24 cellular contexts compared by ENCODE assay signal in genomic region chr4:45036677-45037076, GRCh38.
DNase-seq lines count a peak whose midpoint lies in the region; TF ChIP-seq lines count a peak whose summit lies in the region.
"Had no signal": no experiment of that assay in that cellular context is flagged by ENCODE, and none has a peak within 500 bp of the region (broad histone marks: within the 10 kb centered on the region; RNA-seq: fewer than 3 reads in every experiment).

No MANE protein-coding gene starts in this region.

- no peaks in the 10 kb centered on the region for H3K36me3 Mint-ChIP-seq in MCF 10A (ENCODE audit: insufficient read depth, unreplicated experiment)
- no peaks in the 10 kb centered on the region for H3K36me3 Mint-ChIP-seq in immature natural killer cell
- H3K36me3 Mint-ChIP-seq: activated naive CD4-positive, alpha-beta T cell treated with anti-CD3 and anti-CD28 coated beads, Interleukin-2, amount 10 ng/mL, durations not matched to agents 7 days and 5 days; IgD-negative memory B cell; natural killer cell treated with Interleukin-12 subunit alpha and Interleukin-12 subunit beta and Interleukin-15 and Interleukin-18, amount 100 ng/mL, for 72 hours; stimulated activated naive B cell treated with anti-CD40 and anti-IgM and Interleukin-4, amounts not matched to agents 10 μg/mL and 1 μg/mL and 100 μg/mL, for 72 hours had no signal

- TF ChIP-seq POLR2A in breast epithelium (IDR thresholded peaks at IDR 0.05) (no peak), ovary (IDR thresholded peaks at IDR 0.05) (no peak)

- H3K9me3 Mint-ChIP-seq in MCF 10A (ENCODE audit: unreplicated experiment): no peaks in the 10 kb centered on the region
- H3K9me3 Mint-ChIP-seq in immature natural killer cell: peaks cover 0 to 29% (median 14%) of the 10 kb centered on the region in 6 donors
- H3K9me3 Mint-ChIP-seq: activated naive CD4-positive, alpha-beta T cell treated with anti-CD3 and anti-CD28 coated beads, Interleukin-2, amount 10 ng/mL, durations not matched to agents 7 days and 5 days had no signal

- TF ChIP-seq EP300 in ovary (IDR thresholded peaks at IDR 0.05): no peak

- no TSS peak for BruUV-seq in MCF 10A (replicated peaks; lab: Mats Ljungman, UMichigan)

- H3K27me3 Mint-ChIP-seq in MCF 10A (ENCODE audit: insufficient read depth, unreplicated experiment) (no peaks in the 10 kb centered on the region), immature natural killer cell (ENCODE audit: low read depth in 3 of 3) (peaks cover 0 to 2% (median 0%) of the 10 kb centered on the region in 3 donors)
- H3K27me3 Mint-ChIP-seq: activated naive CD4-positive, alpha-beta T cell treated with anti-CD3 and anti-CD28 coated beads, Interleukin-2, amount 10 ng/mL, durations not matched to agents 7 days and 5 days; IgD-negative memory B cell; natural killer cell treated with Interleukin-12 subunit alpha and Interleukin-12 subunit beta and Interleukin-15 and Interleukin-18, amount 100 ng/mL, for 72 hours; stimulated activated naive B cell treated with anti-CD40 and anti-IgM and Interleukin-4, amounts not matched to agents 10 μg/mL and 1 μg/mL and 100 μg/mL, for 72 hours had no signal

- H3K9me3 ChIP-seq in breast epithelium (no peaks in the 10 kb centered on the region), ovary (no peaks in the 10 kb centered on the region)
- H3K9me3 ChIP-seq: adrenal gland, BLaER1, gastrocnemius medialis had no signal

- intact Hi-C loops in MCF 10A (cut with micrococcal nuclease) (no loop called here), breast epithelium (cut with DNase I; ENCODE audit: low total_unique reads) (no loop called here), ovary (cut with DNase I) (no loop called here)

- POLR2A ChIA-PET in MCF 10A (lab: Yijun Ruan, JAX): interaction anchor here (0.6 kb wide), 1 partner anchor 153 kb away, joined by 3 read pairs; no protein-coding TSS in a partner anchor

- H3K4me1 ChIP-seq in breast epithelium (no peaks in the 10 kb centered on the region), ovary (ENCODE audit: insufficient read depth) (no peaks in the 10 kb centered on the region)
- H3K4me1 ChIP-seq: adrenal gland, BLaER1, gastrocnemius medialis had no signal

- H3K36me3 ChIP-seq in breast epithelium (no peaks in the 10 kb centered on the region), ovary (no peaks in the 10 kb centered on the region)
- H3K36me3 ChIP-seq: adrenal gland, BLaER1, gastrocnemius medialis had no signal

- peak; percentile 32 for DNase-seq in MCF 10A (ENCODE audit: unreplicated experiment)
- DNase-seq in breast epithelium (ENCODE audit: low spot score in 2 of 2): no peak
- DNase-seq in NCI-H2081 (lab: John Stamatoyannopoulos, UW): peak; percentile 32 to 81
- DNase-seq in choroid plexus epithelial cell (ENCODE audit: low read depth): peak; percentile 9
- peak; percentile 10 for DNase-seq in renal cortical epithelial cell (ENCODE audit: low read depth)
- no peak for DNase-seq in cerebellar nuclear complex (lab: John Stamatoyannopoulos, UW)
- no peak for DNase-seq in ovary
- DNase-seq in immature natural killer cell: no peak
- DNase-seq: activated CD4-positive, CD25-positive, alpha-beta regulatory T cell; activated naive CD4-positive, alpha-beta T cell treated with anti-CD3 and anti-CD28 coated beads, Interleukin-2, amount 10 ng/mL, durations not matched to agents 7 days and 5 days; adrenal gland; gastrocnemius medialis; HCEC 1CT; left colon; NCI-H187; stimulated activated naive B cell treated with anti-CD40 and anti-IgM and Interleukin-4, amounts not matched to agents 10 μg/mL and 1 μg/mL and 100 μg/mL, for 72 hours; substantia nigra; T-helper 1 cell; trophoblast cell had no signal

- H3K4me1 Mint-ChIP-seq in MCF 10A (ENCODE audit: insufficient read depth, unreplicated experiment) (no peaks in the 10 kb centered on the region), immature natural killer cell (no peaks in the 10 kb centered on the region)
- H3K4me1 Mint-ChIP-seq: activated naive CD4-positive, alpha-beta T cell treated with anti-CD3 and anti-CD28 coated beads, Interleukin-2, amount 10 ng/mL, durations not matched to agents 7 days and 5 days; IgD-negative memory B cell; stimulated activated naive B cell treated with anti-CD40 and anti-IgM and Interleukin-4, amounts not matched to agents 10 μg/mL and 1 μg/mL and 100 μg/mL, for 72 hours had no signal

- H3K27ac Mint-ChIP-seq in MCF 10A (ENCODE audit: low read depth, unreplicated experiment) (no peak overlapping the region), immature natural killer cell (no peak overlapping the region)
- H3K27ac Mint-ChIP-seq: activated naive CD4-positive, alpha-beta T cell treated with anti-CD3 and anti-CD28 coated beads, Interleukin-2, amount 10 ng/mL, durations not matched to agents 7 days and 5 days; IgD-negative memory B cell; natural killer cell treated with Interleukin-12 subunit alpha and Interleukin-12 subunit beta and Interleukin-15 and Interleukin-18, amount 100 ng/mL, for 72 hours; stimulated activated naive B cell treated with anti-CD40 and anti-IgM and Interleukin-4, amounts not matched to agents 10 μg/mL and 1 μg/mL and 100 μg/mL, for 72 hours had no signal

- H3K4me3 ChIP-seq in breast epithelium: no peak overlapping the region
- no peak overlapping the region for H3K4me3 ChIP-seq in choroid plexus epithelial cell (ENCODE audit: low read depth, low read length)
- H3K4me3 ChIP-seq in ovary: no peak overlapping the region
- H3K4me3 ChIP-seq: adrenal gland, BLaER1, gastrocnemius medialis, SK-N-MC, skin epidermis had no signal

- CTCF ChIA-PET in MCF 10A (lab: Yijun Ruan, JAX): no interaction called here

- 80 to 90% (median 82%) methylated on average over 2 of the region's 2 CpGs for WGBS in ovary, 3 donors

- no peak overlapping the region for H3K27ac ChIP-seq in breast epithelium
- no peak overlapping the region for H3K27ac ChIP-seq in ovary
- H3K27ac ChIP-seq: adrenal gland, BLaER1, gastrocnemius medialis, SK-N-MC, skin epidermis had no signal

- H3K27me3 ChIP-seq in breast epithelium: no peaks in the 10 kb centered on the region
- H3K27me3 ChIP-seq in ovary: no peaks in the 10 kb centered on the region
- H3K27me3 ChIP-seq: adrenal gland, BLaER1, gastrocnemius medialis had no signal

- H3K4me3 Mint-ChIP-seq in MCF 10A (ENCODE audit: unreplicated experiment) (no peak overlapping the region), immature natural killer cell (no peak overlapping the region)
- H3K4me3 Mint-ChIP-seq: activated naive CD4-positive, alpha-beta T cell treated with anti-CD3 and anti-CD28 coated beads, Interleukin-2, amount 10 ng/mL, durations not matched to agents 7 days and 5 days; IgD-negative memory B cell; natural killer cell treated with Interleukin-12 subunit alpha and Interleukin-12 subunit beta and Interleukin-15 and Interleukin-18, amount 100 ng/mL, for 72 hours; stimulated activated naive B cell treated with anti-CD40 and anti-IgM and Interleukin-4, amounts not matched to agents 10 μg/mL and 1 μg/mL and 100 μg/mL, for 72 hours had no signal

- TF ChIP-seq CTCF in MCF 10A (IDR thresholded peaks at IDR 0.05; ENCODE audit: unreplicated experiment) (no peak), breast epithelium (IDR thresholded peaks at IDR 0.05) (no peak), choroid plexus epithelial cell (conservative IDR thresholded peaks at IDR 0.05; ENCODE audit: low read depth, low read length) (no peak), ovary (IDR thresholded peaks at IDR 0.05) (no peak)

Comparison
In these comparisons a context has a peak if more than half of its experiments do, and no peak if none do; other contexts are left out.
1. DNase-seq: peak in MCF 10A (single experiment), NCI-H2081 (2 of 2), choroid plexus epithelial cell (single experiment) and renal cortical epithelial cell (single experiment); none in breast epithelium (0 of 2), cerebellar nuclear complex (0 of 2), ovary (0 of 5) and immature natural killer cell (0 of 3).